In genomic region chr7:30134523-30135270, GRCh38 we compare ENCODE assay signal across 1 cellular context.
A peak's percentile ranks its signal among the peaks of the same experiment; 100 is the strongest.
TF ChIP-seq lines count a peak whose summit lies in the region.

MTURN (plus strand) TSS chr7:30134986; CDS start chr7:30135137, 151 bp downstream.

TF ChIP-seq in K562, 482 proteins besides CTCF, POLR2A, EP300 and RAD21 (continued from another document):
- peak; percentile 65; the same call in 1 of the 2 replicates for TF ChIP-seq ATF6 (CRISPR knock-in tag; IDR thresholded peaks at IDR 0.05)
- peak; percentile 60 for TF ChIP-seq JUN (IDR thresholded peaks at IDR 0.05; ENCODE audit: borderline replicate concordance, low read depth, low read length)
- TF ChIP-seq JUN (CRISPR knock-in tag; IDR thresholded peaks at IDR 0.05; ENCODE audit: borderline replicate concordance) = no peak
- TF ChIP-seq ZFX (CRISPR knock-in tag; IDR thresholded peaks at IDR 0.05) = peak; percentile 45; the same call in 1 of the 2 replicates
- no peak for TF ChIP-seq MTF1 (CRISPR knock-in tag; IDR thresholded peaks at IDR 0.05; ENCODE audit: borderline replicate concordance)
- peak; percentile 86 for TF ChIP-seq JUND (IDR thresholded peaks at IDR 0.05; ENCODE audit: borderline replicate concordance, low read depth, low read length)
- TF ChIP-seq JUND (tag; IDR thresholded peaks at IDR 0.05; ENCODE audit: borderline replicate concordance, low read depth, low read length) = peak; percentile 57; the same call in 1 of the 3 replicates
- TF ChIP-seq ZBTB11 (CRISPR knock-in tag; IDR thresholded peaks at IDR 0.05) = peak in 1 of 3 experiments; percentile 43; a peak in 1 of 6 replicates
- TF ChIP-seq, protein P1, sequence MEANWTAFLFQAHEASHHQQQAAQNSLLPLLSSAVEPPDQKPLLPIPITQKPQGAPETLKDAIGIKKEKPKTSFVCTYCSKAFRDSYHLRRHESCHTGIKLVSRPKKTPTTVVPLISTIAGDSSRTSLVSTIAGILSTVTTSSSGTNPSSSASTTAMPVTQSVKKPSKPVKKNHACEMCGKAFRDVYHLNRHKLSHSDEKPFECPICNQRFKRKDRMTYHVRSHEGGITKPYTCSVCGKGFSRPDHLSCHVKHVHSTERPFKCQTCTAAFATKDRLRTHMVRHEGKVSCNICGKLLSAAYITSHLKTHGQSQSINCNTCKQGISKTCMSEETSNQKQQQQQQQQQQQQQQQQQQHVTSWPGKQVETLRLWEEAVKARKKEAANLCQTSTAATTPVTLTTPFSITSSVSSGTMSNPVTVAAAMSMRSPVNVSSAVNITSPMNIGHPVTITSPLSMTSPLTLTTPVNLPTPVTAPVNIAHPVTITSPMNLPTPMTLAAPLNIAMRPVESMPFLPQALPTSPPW (CRISPR knock-in tag; IDR thresholded peaks at IDR 0.05) = peak; percentile 95
- TF ChIP-seq ETS1 (conservative IDR thresholded peaks at IDR 0.05; ENCODE audit: control insufficient read depth, low read depth, low read length) = peak; percentile 65; the same call in 1 of the 2 replicates
- TF ChIP-seq YY1 (IDR thresholded peaks at IDR 0.05; ENCODE audit: borderline replicate concordance in 1 of 3, control insufficient read depth in 1 of 3, extremely low read depth in 1 of 3, insufficient read depth in 3 of 3, insufficient read length in 1 of 3, insufficient replicate concordance in 2 of 3, low read depth in 1 of 3, low read length in 2 of 3) = peak in 1 of 3 experiments; percentile 26
- peak; percentile 45 for TF ChIP-seq E2F8 (IDR thresholded peaks at IDR 0.05; ENCODE audit: low read depth, partially characterized antibody)
- TF ChIP-seq EP400 (IDR thresholded peaks at IDR 0.05) = no peak
- peak; percentile 69; the same call in 1 of the 2 replicates for TF ChIP-seq PHF8 (IDR thresholded peaks at IDR 0.05; ENCODE audit: borderline replicate concordance, low read length)
- TF ChIP-seq CREB1 (IDR thresholded peaks at IDR 0.05) = peak; percentile 94
- TF ChIP-seq CREB1 (CRISPR knock-in tag; IDR thresholded peaks at IDR 0.05) = peak; percentile 96
- TF ChIP-seq SNIP1 (IDR thresholded peaks at IDR 0.05; ENCODE audit: low read depth) = peak; percentile 74; the same call in 1 of the 2 replicates
- TF ChIP-seq NCOA1 (IDR thresholded peaks at IDR 0.05; ENCODE audit: low read depth) = peak; percentile 74; the same call in 1 of the 2 replicates
- peak; percentile 61 for TF ChIP-seq FOSL1 (tag; conservative IDR thresholded peaks at IDR 0.05)
- TF ChIP-seq RB1 (IDR thresholded peaks at IDR 0.05; ENCODE audit: low read depth) = peak; percentile 37; the same call in 1 of the 2 replicates
- no peak for TF ChIP-seq ZNF140 (CRISPR knock-in tag; IDR thresholded peaks at IDR 0.05)
- TF ChIP-seq, protein P2, sequence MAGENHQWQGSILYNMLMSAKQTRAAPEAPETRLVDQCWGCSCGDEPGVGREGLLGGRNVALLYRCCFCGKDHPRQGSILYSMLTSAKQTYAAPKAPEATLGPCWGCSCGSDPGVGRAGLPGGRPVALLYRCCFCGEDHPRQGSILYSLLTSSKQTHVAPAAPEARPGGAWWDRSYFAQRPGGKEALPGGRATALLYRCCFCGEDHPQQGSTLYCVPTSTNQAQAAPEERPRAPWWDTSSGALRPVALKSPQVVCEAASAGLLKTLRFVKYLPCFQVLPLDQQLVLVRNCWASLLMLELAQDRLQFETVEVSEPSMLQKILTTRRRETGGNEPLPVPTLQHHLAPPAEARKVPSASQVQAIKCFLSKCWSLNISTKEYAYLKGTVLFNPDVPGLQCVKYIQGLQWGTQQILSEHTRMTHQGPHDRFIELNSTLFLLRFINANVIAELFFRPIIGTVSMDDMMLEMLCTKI (IDR thresholded peaks at IDR 0.05; ENCODE audit: partially characterized antibody) = no peak
- TF ChIP-seq ZNF551 (CRISPR knock-in tag; IDR thresholded peaks at IDR 0.05) = no peak
- TF ChIP-seq, protein P3, sequence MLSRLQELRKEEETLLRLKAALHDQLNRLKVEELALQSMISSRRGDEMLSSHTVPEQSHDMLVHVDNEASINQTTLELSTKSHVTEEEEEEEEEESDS (CRISPR knock-in tag; IDR thresholded peaks at IDR 0.05) = no peak
- TF ChIP-seq TEAD2 (tag; IDR thresholded peaks at IDR 0.05) = 0 out of 2 replicates have a peak, but pooled peaks have one; percentile 14
- peak; percentile 44 for TF ChIP-seq HMGN3 (IDR thresholded peaks at IDR 0.05; ENCODE audit: borderline replicate concordance, extremely low read depth, insufficient read length, low read depth, low read length)
